ENCODE assay signal across 8 cellular contexts in genomic region chr7:726854-727103, GRCh38. TPM values are rescaled to one million over a fixed set of nuclear protein-coding genes. Genes with fewer than 3 reads are reported as not detected.
DNase-seq lines count a peak whose midpoint lies in the region; ATAC-seq and TF ChIP-seq lines count a peak whose summit lies in the region.

No MANE protein-coding gene starts in this region.

- ATAC-seq in GM18499 (IDR thresholded peaks at IDR 0.05; ENCODE audit: insufficient read depth, unreplicated experiment) (peak; percentile 10), HG03066 (IDR thresholded peaks at IDR 0.05; ENCODE audit: low read depth, unreplicated experiment) (peak; percentile 11), body of pancreas (no peak), HG03135 (IDR thresholded peaks at IDR 0.05; ENCODE audit: unreplicated experiment) (no peak)

- no peaks in the 10 kb centered on the region for H3K27me3 ChIP-seq in body of pancreas

- intact Hi-C loops in body of pancreas (cut with DNase I) = loop anchor here (5.0 kb wide), 1 partner anchor 394 kb away; no protein-coding TSS in a partner anchor

- no peaks in the 10 kb centered on the region for H3K9me3 ChIP-seq in body of pancreas
- H3K9me3 ChIP-seq in mesodermal cell (ENCODE audit: control insufficient read depth, low read length) = peaks cover 22% of the 10 kb centered on the region

- DNase-seq in body of pancreas (no peak), SW 1271 (lab: John Stamatoyannopoulos, UW) (no peak), pons (ENCODE audit: low spot score) (no peak)
- DNase-seq in stimulated activated CD4-positive, alpha-beta T cell treated with anti-CD3 and anti-CD28 coated beads, Interleukin-12 subunit alpha, Interleukin-12 subunit beta, amount 100 ng/mL, for 4 hours = no peak

- H3K4me1 ChIP-seq in body of pancreas = peaks cover 27% of the 10 kb centered on the region
- peaks cover 15% of the 10 kb centered on the region for H3K4me1 ChIP-seq in mesodermal cell (ENCODE audit: control insufficient read depth, insufficient read depth, low read length, poor library complexity, severe bottlenecking)

- no peak for TF ChIP-seq POLR2A in body of pancreas (IDR thresholded peaks at IDR 0.05)

- H3K36me3 ChIP-seq in body of pancreas (replicated peaks in 1 of 2; ENCODE audit: insufficient read depth in 1 of 2, low read depth in 2 of 2) (no peaks in the 10 kb centered on the region), mesodermal cell (ENCODE audit: control insufficient read depth, insufficient read depth, low read length) (peaks cover 41% of the 10 kb centered on the region)

- WGBS in body of pancreas, 2 donors = 4% methylated on average over 5 of the region's 39 CpGs; no CpG with 5 or more reads in 1 of the 2 donors
- 0% methylated on average over 24 to 36 of the region's 39 CpGs for WGBS in mesodermal cell (ENCODE audit: insufficient coverage in 2 of 2), 2 experiments

- H3K27ac ChIP-seq in body of pancreas (peak overlapping the region; percentile 27 to 80 (median 63)), mesodermal cell (ENCODE audit: low read depth, low read length, severe bottlenecking) (no peak overlapping the region)

- no peak for TF ChIP-seq CTCF in body of pancreas (IDR thresholded peaks at IDR 0.05)

- peak overlapping the region; percentile 39 to 80 for H3K4me3 ChIP-seq in body of pancreas
- peak overlapping the region; percentile 52 for H3K4me3 ChIP-seq in mesodermal cell (ENCODE audit: extremely low read depth, insufficient read depth, low read length, poor library complexity, severe bottlenecking)

RNA-seq across cellular contexts. Expression of gene DNAAF5, which starts 0.3 kb away (rescaled TPM):
- 10 to 100 TPM; 17.9 to 46.5 TPM for total RNA-seq in body of pancreas
- 33.1 TPM for polyA plus RNA-seq in mesodermal cell (2013, experiment 1 of 2)
- 25.3 TPM for polyA plus RNA-seq in mesodermal cell (2013, experiment 2 of 2)

RNA-seq across cellular contexts. Expression of gene PRKAR1B, which starts 0.3 kb away (rescaled TPM):
- 1 to 10 TPM; 2.0 to 3.4 TPM for total RNA-seq in body of pancreas
- 10.0 TPM for polyA plus RNA-seq in mesodermal cell (2013, experiment 1 of 2)
- 10.9 TPM for polyA plus RNA-seq in mesodermal cell (2013, experiment 2 of 2)

Comparison
In these comparisons a context has a peak if more than half of its experiments do, and no peak if none do; other contexts are left out.
1. ATAC-seq: peak in GM18499 (single experiment) and HG03066 (single experiment); none in body of pancreas (single experiment) and HG03135 (single experiment).